Comparison of ENCODE assay signal across 24 cellular contexts in genomic region chr7:24349339-24349738, GRCh38.
"Had no signal": no experiment of that assay in that cellular context is flagged by ENCODE, and none has a peak within 500 bp of the region (broad histone marks: within the 10 kb centered on the region; RNA-seq: fewer than 3 reads in every experiment).

No MANE protein-coding gene starts in this region.

- H3K4me1 ChIP-seq: foreskin keratinocyte, testis, transverse colon had no signal

- H3K27ac Mint-ChIP-seq: activated naive CD4-positive, alpha-beta T cell treated with anti-CD3 and anti-CD28 coated beads, Interleukin-2, amount 10 ng/mL, durations not matched to agents 7 days and 5 days; activated naive CD8-positive, alpha-beta T cell treated with anti-CD3 and anti-CD28 coated beads, Interleukin-2, amount 10 ng/mL, durations not matched to agents 7 days and 5 days; activated T-cell treated with anti-CD3 and anti-CD28 coated beads, Interleukin-2, amount 50 U/mL, for 24 hours; naive thymus-derived CD4-positive, alpha-beta T cell; T-helper 2 cell treated with Interferon-gamma antibody and Interleukin-4, amounts not matched to agents 5 μg/mL and 100 μg/mL, for 36 hours had no signal

- H3K9me3 ChIP-seq: testis, transverse colon had no signal

- ATAC-seq: esophagus mucosa; foreskin keratinocyte; left cardiac atrium; naive thymus-derived CD4-positive, alpha-beta T cell; right cardiac atrium; stimulated activated naive CD8-positive, alpha-beta T cell treated with anti-CD3 and anti-CD28 coated beads, Interleukin-15, Interleukin-2, amounts not matched to agents 100 U/mL and 50 U/mL, for 24 hours had no signal

- H3K36me3 Mint-ChIP-seq: activated naive CD4-positive, alpha-beta T cell treated with anti-CD3 and anti-CD28 coated beads, Interleukin-2, amount 10 ng/mL, durations not matched to agents 7 days and 5 days; activated naive CD8-positive, alpha-beta T cell treated with anti-CD3 and anti-CD28 coated beads, Interleukin-2, amount 10 ng/mL, durations not matched to agents 7 days and 5 days; naive thymus-derived CD4-positive, alpha-beta T cell had no signal

- H3K4me1 Mint-ChIP-seq: activated naive CD4-positive, alpha-beta T cell treated with anti-CD3 and anti-CD28 coated beads, Interleukin-2, amount 10 ng/mL, durations not matched to agents 7 days and 5 days; activated naive CD8-positive, alpha-beta T cell treated with anti-CD3 and anti-CD28 coated beads, Interleukin-2, amount 10 ng/mL, durations not matched to agents 7 days and 5 days; naive thymus-derived CD4-positive, alpha-beta T cell had no signal

- H3K27me3 ChIP-seq: brain microvascular endothelial cell, foreskin keratinocyte, testis, transverse colon had no signal

- DNase-seq: activated CD4-positive, alpha-beta T cell treated with anti-CD3 and anti-CD28 coated beads for 4 hours; activated CD4-positive, alpha-beta T cell treated with anti-CD3 and anti-CD28 coated beads, Interleukin-2, amount 50 U/mL, for 48 hours; activated CD8-positive, alpha-beta memory T cell treated with anti-CD3 and anti-CD28 coated beads, Interleukin-2, amount 50 U/mL, for 4 hours; activated gamma-delta T cell; activated naive CD4-positive, alpha-beta T cell treated with anti-CD3 and anti-CD28 coated beads, Interleukin-2, amount 10 ng/mL, durations not matched to agents 7 days and 5 days; activated naive CD8-positive, alpha-beta T cell treated with anti-CD3 and anti-CD28 coated beads, Interleukin-2, amount 10 ng/mL, durations not matched to agents 7 days and 5 days; activated T-cell treated with anti-CD3 and anti-CD28 coated beads, Interleukin-2, amount 50 U/mL, for 24 hours; brain microvascular endothelial cell; cortex of kidney; foreskin keratinocyte; left cardiac atrium; mammary epithelial cell; midbrain; naive thymus-derived CD4-positive, alpha-beta T cell; right cardiac atrium; stimulated activated CD4-positive, alpha-beta T cell treated with anti-CD3 and anti-CD28 coated beads, Interleukin-15, amount 100 ng/mL, for 24 hours; stimulated activated CD4-positive, alpha-beta T cell treated with anti-CD3 and anti-CD28 coated beads, Interleukin-2, amount 100 ng/mL, for 24 hours; stimulated activated naive CD8-positive, alpha-beta T cell treated with anti-CD3 and anti-CD28 coated beads, Interleukin-15, Interleukin-2, amounts not matched to agents 100 U/mL and 50 U/mL, for 24 hours; T-helper 1 cell; testis; transverse colon had no signal

- H3K36me3 ChIP-seq: brain microvascular endothelial cell, transverse colon had no signal

- H3K4me3 ChIP-seq: testis, transverse colon had no signal

- H3K27ac ChIP-seq: brain microvascular endothelial cell, foreskin keratinocyte, testis, transverse colon had no signal

- H3K9me3 Mint-ChIP-seq: activated naive CD8-positive, alpha-beta T cell treated with anti-CD3 and anti-CD28 coated beads, Interleukin-2, amount 10 ng/mL, durations not matched to agents 7 days and 5 days; activated T-cell treated with anti-CD3 and anti-CD28 coated beads, Interleukin-2, amount 50 U/mL, for 24 hours; neural crest cell; T-helper 2 cell treated with Interferon-gamma antibody and Interleukin-4, amounts not matched to agents 5 μg/mL and 100 μg/mL, for 36 hours had no signal

- H3K4me3 Mint-ChIP-seq: activated naive CD4-positive, alpha-beta T cell treated with anti-CD3 and anti-CD28 coated beads, Interleukin-2, amount 10 ng/mL, durations not matched to agents 7 days and 5 days; activated naive CD8-positive, alpha-beta T cell treated with anti-CD3 and anti-CD28 coated beads, Interleukin-2, amount 10 ng/mL, durations not matched to agents 7 days and 5 days; activated T-cell treated with anti-CD3 and anti-CD28 coated beads, Interleukin-2, amount 50 U/mL, for 24 hours; naive thymus-derived CD4-positive, alpha-beta T cell; neural crest cell; T-helper 2 cell treated with Interferon-gamma antibody and Interleukin-4, amounts not matched to agents 5 μg/mL and 100 μg/mL, for 36 hours had no signal
